9 cellular contexts compared by ENCODE assay signal in genomic region chr6:81938014-81938761, GRCh38.
A peak's percentile ranks its signal among the peaks of the same experiment; 100 is the strongest.
DNase-seq lines count a peak whose midpoint lies in the region; ATAC-seq and TF ChIP-seq lines count a peak whose summit lies in the region.
"Had no signal": no experiment of that assay in that cellular context is flagged by ENCODE, and none has a peak within 500 bp of the region (broad histone marks: within the 10 kb centered on the region; RNA-seq: fewer than 3 reads in every experiment).

No MANE protein-coding gene starts in this region.

- CTCF ChIA-PET in PC-3 (lab: Charles Lee), result no interaction called here

- no peaks in the 10 kb centered on the region for H3K79me2 ChIP-seq in PC-3 (ENCODE audit: low read length)

- H3K9ac ChIP-seq in PC-3 (ENCODE audit: low read length), result peak overlapping the region; percentile 83

- peak; percentile 74 for ATAC-seq in HG02885 (IDR thresholded peaks at IDR 0.05; ENCODE audit: poor library complexity, unreplicated experiment)
- ATAC-seq in PC-3, result peak; percentile 73
- peak; percentile 56 for ATAC-seq in left ventricle myocardium superior

- 0 out of 2 replicates have a peak overlapping the region, but pooled peaks have one; percentile 60 for H2AFZ ChIP-seq in PC-3 (ENCODE audit: low read length)

- no peaks in the 10 kb centered on the region for H3K9me2 ChIP-seq in PC-3 (replicated peaks; ENCODE audit: low read length)

- H3K36me3 ChIP-seq in PC-3 (ENCODE audit: low read depth, low read length) (no peaks in the 10 kb centered on the region), WERI-Rb-1 (no peaks in the 10 kb centered on the region), ovary (no peaks in the 10 kb centered on the region)

- peak overlapping the region; percentile 99 for H3K27ac ChIP-seq in PC-3 (ENCODE audit: low read length)
- no peak overlapping the region for H3K27ac ChIP-seq in WERI-Rb-1
- H3K27ac ChIP-seq in ovary, result no peak overlapping the region

- H3K27me3 ChIP-seq in PC-3 (ENCODE audit: low read length), result no peaks in the 10 kb centered on the region
- H3K27me3 ChIP-seq in WERI-Rb-1 (ENCODE audit: insufficient read depth, low read depth, severe bottlenecking), result no peaks in the 10 kb centered on the region
- H3K27me3 ChIP-seq in ovary, result no peaks in the 10 kb centered on the region

- no peaks in the 10 kb centered on the region for H4K20me1 ChIP-seq in PC-3 (ENCODE audit: low read length)

- H3K9me3 ChIP-seq in PC-3 (ENCODE audit: low read length) (no peaks in the 10 kb centered on the region), WERI-Rb-1 (ENCODE audit: severe bottlenecking) (no peaks in the 10 kb centered on the region), ovary (no peaks in the 10 kb centered on the region)

- no peak for TF ChIP-seq EP300 in ovary (IDR thresholded peaks at IDR 0.05)

- DNase-seq in GF-D8 (lab: John Stamatoyannopoulos, UW) (peak; percentile 60), PC-3 (peak; percentile 94), left ventricle myocardium superior (no peak), D341Med (ENCODE audit: low spot score) (no peak), WERI-Rb-1 (no peak), ovary (no peak), NCI-H446 treated with DMSO at 0.1 percent for 48 hours (lab: John Stamatoyannopoulos, UW) (no peak)

- H3K4me2 ChIP-seq in PC-3 (ENCODE audit: low read length), result peak overlapping the region; percentile 71

- H3K4me1 ChIP-seq in PC-3 (ENCODE audit: insufficient read depth, low read length) (peaks cover 62% of the 10 kb centered on the region), ovary (ENCODE audit: insufficient read depth) (peaks cover 2% of the 10 kb centered on the region)

- TF ChIP-seq CTCF in PC-3 (conservative IDR thresholded peaks at IDR 0.05; ENCODE audit: low read depth, low read length) (no peak), WERI-Rb-1 (IDR thresholded peaks at IDR 0.05; ENCODE audit: low read depth, low read length) (no peak), ovary (IDR thresholded peaks at IDR 0.05) (no peak)

- 35 to 38% (median 36%) methylated on average over 4 of the region's 4 CpGs for WGBS in ovary, 3 donors

- BruUV-seq in PC-3 (replicated peaks; lab: Mats Ljungman, UMichigan), result TSS peak; percentile 85

- intact Hi-C loops in PC-3 (cut with micrococcal nuclease) (loop anchor here (2.0 to 5.0 kb wide), 3 partner anchors 59 to 186 kb away; partner anchors contain the start of gene TENT5A), left ventricle myocardium superior (cut with micrococcal nuclease) (no loop called here), ovary (cut with DNase I) (no loop called here)

- TF ChIP-seq POLR2A in ovary (IDR thresholded peaks at IDR 0.05), result no peak

- peak overlapping the region; percentile 51 for H3K4me3 ChIP-seq in PC-3 (ENCODE audit: low read length)
- H3K4me3 ChIP-seq in WERI-Rb-1 (ENCODE audit: low read depth, low read length), result no peak overlapping the region
- no peak overlapping the region for H3K4me3 ChIP-seq in ovary
- H3K4me3 ChIP-seq: lung had no signal

- peaks cover 4% of the 10 kb centered on the region for H3F3A ChIP-seq in PC-3 (ENCODE audit: low read length, unreplicated experiment)

- POLR2A ChIA-PET in PC-3 (lab: Charles Lee; ENCODE audit: unreplicated experiment), result interaction anchor here (0.6 kb wide), 1 partner anchor 151 kb away, joined by 3 read pairs; no protein-coding TSS in a partner anchor

Comparison
In these comparisons a context has a peak if more than half of its experiments do, and no peak if none do; other contexts are left out.
1. DNase-seq: peak in GF-D8 (single experiment) and PC-3 (single experiment); none in left ventricle myocardium superior (single experiment), D341Med (single experiment), WERI-Rb-1 (single experiment), ovary (0 of 5) and NCI-H446 treated with DMSO at 0.1 percent for 48 hours (single experiment).
2. Peak in every context shown above with its lines, with median percentiles within 50 percentile points of each other: ATAC-seq.